ENCODE assay signal across 8 cellular contexts in genomic region chr19:20077791-20078463, GRCh38. TPM values are rescaled to one million over a fixed set of nuclear protein-coding genes. Genes with fewer than 3 reads are reported as not detected.
DNase-seq lines count a peak whose midpoint lies in the region; ATAC-seq and FAIRE-seq lines count a peak whose summit lies in the region.

Gene ZNF90, plus strand, starts transcription at chr19:20078000. Its CDS starts 133 bp downstream, at chr19:20078133.

- H3K4me1 ChIP-seq in neuron (ENCODE audit: insufficient read depth, low read length) = peaks cover 11% of the 10 kb centered on the region

- H2AFZ ChIP-seq in neuron (ENCODE audit: low read depth, low read length) = peak within 1 kb of the TSS; percentile 65

- peak; percentile 86 for ATAC-seq in HG02970 (IDR thresholded peaks at IDR 0.05; ENCODE audit: low FRiP score, unreplicated experiment)
- peak; percentile 99 for ATAC-seq in stimulated activated naive CD8-positive, alpha-beta T cell treated with anti-CD3 and anti-CD28 coated beads, Interleukin-15, amount 100 ng/mL, for 72 hours

- no peaks in the 10 kb centered on the region for H3K27me3 Mint-ChIP-seq in stimulated activated naive CD8-positive, alpha-beta T cell treated with anti-CD3 and anti-CD28 coated beads, Interleukin-15, amount 100 ng/mL, for 72 hours

- H3K9me3 ChIP-seq in neuron (ENCODE audit: low read length) = peaks cover 22% of the 10 kb centered on the region

- H3K36me3 ChIP-seq in neuron (ENCODE audit: insufficient read depth, low read length) = peaks cover 21% of the 10 kb centered on the region

- DNase-seq in GM18507 (ENCODE audit: extremely low spot score, insufficient read length, low read depth) (peak; percentile 8), OCI-M1 (lab: John Stamatoyannopoulos, UW) (peak; percentile 98), frontal cortex (ENCODE audit: low spot score in 2 of 2) (peak; percentile 68 to 77), DMS153 (lab: John Stamatoyannopoulos, UW) (no peak)
- DNase-seq in activated gamma-delta T cell treated with anti-CD3 and anti-CD28 coated beads, Interleukin-2, amount 50 U/mL, for 16 hours (ENCODE audit: low read depth) = peak; percentile 74
- DNase-seq in stimulated activated naive CD8-positive, alpha-beta T cell treated with anti-CD3 and anti-CD28 coated beads, Interleukin-15, amount 100 ng/mL, for 72 hours = peak; percentile 88 to 95

- FAIRE-seq in GM18507 (lab: Jason Lieb, UNC) (peak; percentile 50), frontal cortex (lab: Jason Lieb, UNC) (no peak)

- peaks cover 4 to 10% of the 10 kb centered on the region in 2 donors for H3K9me3 Mint-ChIP-seq in stimulated activated naive CD8-positive, alpha-beta T cell treated with anti-CD3 and anti-CD28 coated beads, Interleukin-15, amount 100 ng/mL, for 72 hours

- H3K4me3 ChIP-seq in neuron (ENCODE audit: low read length) = peak within 1 kb of the TSS; percentile 93

- no peaks in the 10 kb centered on the region for H3K27me3 ChIP-seq in neuron (ENCODE audit: insufficient read depth, low read length)

- peaks cover 33% of the 10 kb centered on the region for H3K4me1 Mint-ChIP-seq in stimulated activated naive CD8-positive, alpha-beta T cell treated with anti-CD3 and anti-CD28 coated beads, Interleukin-15, amount 100 ng/mL, for 72 hours

- peak within 1 kb of the TSS; percentile 90 to 96 for H3K27ac Mint-ChIP-seq in stimulated activated naive CD8-positive, alpha-beta T cell treated with anti-CD3 and anti-CD28 coated beads, Interleukin-15, amount 100 ng/mL, for 72 hours

- H3K4me3 Mint-ChIP-seq in stimulated activated naive CD8-positive, alpha-beta T cell treated with anti-CD3 and anti-CD28 coated beads, Interleukin-15, amount 100 ng/mL, for 72 hours = peak within 1 kb of the TSS; percentile 98 to 99

RNA-seq across cellular contexts. Expression of gene ZNF90, which starts in this region (rescaled TPM):
- total RNA-seq in frontal cortex = 2.0 TPM
